ENCODE assay signal across 22 cellular contexts in genomic region chr21:45372732-45373355, GRCh38. TPM values are rescaled to one million over a fixed set of nuclear protein-coding genes. Genes with fewer than 3 reads are reported as not detected.
DNase-seq lines count a peak whose midpoint lies in the region; ATAC-seq, FAIRE-seq and TF ChIP-seq lines count a peak whose summit lies in the region.
"Had no signal": no experiment of that assay in that cellular context is flagged by ENCODE, and none has a peak within 500 bp of the region (broad histone marks: within the 10 kb centered on the region; RNA-seq: fewer than 3 reads in every experiment).

No MANE protein-coding gene starts in this region.

- no peaks in the 10 kb centered on the region for H3K9me3 Mint-ChIP-seq in activated naive CD4-positive, alpha-beta T cell treated with anti-CD3 and anti-CD28 coated beads, Interleukin-2, amount 50 U/mL, for 24 hours
- H3K9me3 Mint-ChIP-seq: central memory CD8-positive, alpha-beta T cell had no signal

- no peak overlapping the region for H3K4me3 Mint-ChIP-seq in activated naive CD4-positive, alpha-beta T cell treated with anti-CD3 and anti-CD28 coated beads, Interleukin-2, amount 50 U/mL, for 24 hours
- H3K4me3 Mint-ChIP-seq: activated T-helper 1 cell treated with anti-CD3 and anti-CD28 coated beads, Interleukin-12 subunit alpha, Interleukin-12 subunit beta, Interleukin-2, Interleukin-4 antibody, amounts not matched to agents 30 ng/mL and 10 ng/mL and 1 ng/mL, durations not matched to agents 14 hours and 24 hours and 36 hours; CD14-positive monocyte; central memory CD8-positive, alpha-beta T cell; immature natural killer cell; T-helper 17 cell had no signal

- peaks cover 0 to 1% (median 0%) of the 10 kb centered on the region in 4 donors for H3K4me1 ChIP-seq in tibial nerve

- H3K27ac ChIP-seq in tibial nerve = no peak overlapping the region
- H3K27ac ChIP-seq: heart right ventricle, SJSA1 had no signal

- no peaks in the 10 kb centered on the region for H3K27me3 ChIP-seq in tibial nerve
- H3K27me3 ChIP-seq: heart right ventricle, SJSA1 had no signal

- H3K4me1 Mint-ChIP-seq in activated naive CD4-positive, alpha-beta T cell treated with anti-CD3 and anti-CD28 coated beads, Interleukin-2, amount 50 U/mL, for 24 hours = peaks cover 23% of the 10 kb centered on the region

- TF ChIP-seq CTCF in tibial nerve (IDR thresholded peaks at IDR 0.05) = no peak

- no peak for DNase-seq in activated naive CD4-positive, alpha-beta T cell (lab: John Stamatoyannopoulos, UW)
- DNase-seq in RCC 7860 (ENCODE audit: low spot score) (peak; percentile 86), renal cortical epithelial cell (ENCODE audit: low read depth) (peak; percentile 87), tibial nerve (ENCODE audit: low spot score in 2 of 2) (no peak), A172 (ENCODE audit: low spot score) (no peak), T1000 (lab: John Stamatoyannopoulos, UW) (no peak)
- DNase-seq: activated CD4-positive, CD25-positive, alpha-beta regulatory T cell treated with anti-CD3 and anti-CD28 coated beads, Interleukin-2, amount 50 U/mL, for 72 hours; activated CD8-positive, alpha-beta memory T cell treated with anti-CD3 and anti-CD28 coated beads for 24 hours; immature natural killer cell; midbrain; NCI-H2029 treated with DMSO at 0.1 percent for 48 hours; NCI-H510A; T-helper 17 cell had no signal

- TF ChIP-seq POLR2A in tibial nerve (IDR thresholded peaks at IDR 0.05) = no peak

- no peaks in the 10 kb centered on the region for H3K36me3 ChIP-seq in tibial nerve
- H3K36me3 ChIP-seq: heart right ventricle, SJSA1 had no signal

- no peak overlapping the region for H3K4me3 ChIP-seq in tibial nerve
- H3K4me3 ChIP-seq: heart right ventricle, SJSA1 had no signal

- TF ChIP-seq EP300 in tibial nerve (IDR thresholded peaks at IDR 0.05) = no peak

- peak overlapping the region; percentile 11 for H3K27ac Mint-ChIP-seq in activated naive CD4-positive, alpha-beta T cell treated with anti-CD3 and anti-CD28 coated beads, Interleukin-2, amount 50 U/mL, for 24 hours
- H3K27ac Mint-ChIP-seq: activated T-helper 1 cell treated with anti-CD3 and anti-CD28 coated beads, Interleukin-12 subunit alpha, Interleukin-12 subunit beta, Interleukin-2, Interleukin-4 antibody, amounts not matched to agents 30 ng/mL and 10 ng/mL and 1 ng/mL, durations not matched to agents 14 hours and 24 hours and 36 hours; CD14-positive monocyte; progenitor cell of endocrine pancreas; T-helper 17 cell had no signal

- H3K9me3 ChIP-seq in tibial nerve = no peaks in the 10 kb centered on the region

- peak; percentile 91 for FAIRE-seq in RCC 7860 (lab: Jason Lieb, UNC)
- FAIRE-seq: A204.1 had no signal

- peak; percentile 91 for ATAC-seq in esophagus mucosa
- ATAC-seq: heart right ventricle, T-helper 17 cell had no signal

- no peaks in the 10 kb centered on the region for H3K36me3 Mint-ChIP-seq in activated naive CD4-positive, alpha-beta T cell treated with anti-CD3 and anti-CD28 coated beads, Interleukin-2, amount 50 U/mL, for 24 hours
- H3K36me3 Mint-ChIP-seq: CD14-positive monocyte, immature natural killer cell had no signal

- 79 to 85% methylated on average over 7 of the region's 7 CpGs for WGBS in tibial nerve, 2 donors

- H3K27me3 Mint-ChIP-seq in activated naive CD4-positive, alpha-beta T cell treated with anti-CD3 and anti-CD28 coated beads, Interleukin-2, amount 50 U/mL, for 24 hours = no peaks in the 10 kb centered on the region

RNA-seq across cellular contexts. Expression of gene COL18A1, which starts 32.1 kb away (rescaled TPM):
- total RNA-seq in esophagus mucosa = 26.7 TPM
- total RNA-seq in renal cortical epithelial cell = 237 and 672 TPM in 2 replicates
- total RNA-seq in tibial nerve = 100 to 1,000 TPM; 124 to 224 (median 173) TPM
- 72.9 and 115 TPM in 2 replicates for total RNA-seq in A172 (2014; rRNA removed; shearing (Covaris generic))

Comparison
In these comparisons a context has a peak if more than half of its experiments do, and no peak if none do; other contexts are left out.
1. DNase-seq: peak in RCC 7860 (single experiment) and renal cortical epithelial cell (single experiment); none in activated naive CD4-positive, alpha-beta T cell (0 of 4), tibial nerve (0 of 2), A172 (single experiment) and T1000 (single experiment).